Comparison of ENCODE assay signal across 28 cellular contexts in the genomic region with DNA sequence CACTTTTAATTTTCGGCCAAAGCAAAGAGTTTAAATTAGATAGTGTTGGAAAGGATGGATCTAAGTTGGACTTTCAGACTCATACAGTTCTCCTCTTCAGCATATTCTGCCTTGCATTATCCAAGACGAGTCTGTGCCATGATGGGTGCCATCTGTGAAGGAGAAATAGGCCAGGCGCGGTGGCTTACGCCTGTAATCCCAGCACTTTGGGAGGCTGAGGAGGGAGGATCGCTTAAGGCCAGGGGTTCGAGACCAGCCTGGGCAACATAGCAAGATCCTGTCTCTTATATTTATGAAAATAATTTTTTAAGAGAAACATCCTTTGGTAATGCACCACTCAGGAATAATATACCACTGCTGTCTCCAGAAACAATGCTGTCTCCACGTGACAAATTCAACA.
"Had no signal": no experiment of that assay in that cellular context is flagged by ENCODE, and none has a peak within 500 bp of the region (broad histone marks: within the 10 kb centered on the region; RNA-seq: fewer than 3 reads in every experiment).

No MANE protein-coding gene starts in this region.

- H3K9me3 Mint-ChIP-seq: stimulated activated effector memory CD8-positive, alpha-beta T cell treated with anti-CD3 and anti-CD28 coated beads, Interleukin-12 subunit alpha, Interleukin-12 subunit beta, amount 100 ng/mL, for 72 hours; stimulated activated memory B cell treated with anti-CD40 and anti-IgM and Interleukin-4, amounts not matched to agents 10 μg/mL and 1 μg/mL and 100 μg/mL, for 72 hours; stimulated activated naive B cell treated with anti-CD40 and anti-IgM and Interleukin-4, amounts not matched to agents 10 μg/mL and 1 μg/mL and 100 μg/mL, for 72 hours; stimulated activated naive CD8-positive, alpha-beta T cell treated with anti-CD3 and anti-CD28 coated beads, Interleukin-15, amount 100 ng/mL, for 72 hours; stimulated activated naive CD8-positive, alpha-beta T cell treated with anti-CD3 and anti-CD28 coated beads, Interleukin-15, Interleukin-2, amounts not matched to agents 100 ng/mL and 50 ng/mL, for 24 hours; type B pancreatic cell had no signal

- H3K4me3 Mint-ChIP-seq: stimulated activated effector memory CD8-positive, alpha-beta T cell treated with anti-CD3 and anti-CD28 coated beads, Interleukin-12 subunit alpha, Interleukin-12 subunit beta, amount 100 ng/mL, for 72 hours; stimulated activated memory B cell treated with anti-CD40 and anti-IgM and Interleukin-4, amounts not matched to agents 10 μg/mL and 1 μg/mL and 100 μg/mL, for 72 hours; stimulated activated naive B cell treated with anti-CD40 and anti-IgM and Interleukin-4, amounts not matched to agents 10 μg/mL and 1 μg/mL and 100 μg/mL, for 72 hours; stimulated activated naive CD8-positive, alpha-beta T cell treated with anti-CD3 and anti-CD28 coated beads, Interleukin-15, amount 100 ng/mL, for 72 hours; stimulated activated naive CD8-positive, alpha-beta T cell treated with anti-CD3 and anti-CD28 coated beads, Interleukin-15, Interleukin-2, amounts not matched to agents 100 ng/mL and 50 ng/mL, for 24 hours; type B pancreatic cell had no signal

- H3K27ac ChIP-seq: stomach, suprapubic skin, testis, thoracic aorta, thyroid gland, tibial artery, tibial nerve, transverse colon, upper lobe of left lung, upper lobe of right lung, vagina had no signal

- H3K4me3 ChIP-seq: stomach, suprapubic skin, testis, thoracic aorta, thyroid gland, tibial artery, tibial nerve, transverse colon, upper lobe of left lung, upper lobe of right lung, vagina had no signal

- DNase-seq: stimulated activated CD4-positive, alpha-beta T cell treated with anti-CD3 and anti-CD28 coated beads, Interleukin-2, amount 100 ng/mL, for 48 hours; stimulated activated CD4-positive, alpha-beta T cell treated with anti-CD3 and anti-CD28 coated beads, Interleukin-4, amount 100 ng/mL, for 1 hour; stimulated activated CD4-positive, alpha-beta T cell treated with anti-CD3 and anti-CD28 coated beads, Interleukin-4, amount 100 ng/mL, for 24 hours; stimulated activated CD4-positive, alpha-beta T cell treated with anti-CD3 and anti-CD28 coated beads, Interleukin-4, amount 100 ng/mL, for 4 hours; stimulated activated CD8-positive, alpha-beta memory T cell treated with anti-CD3 and anti-CD28 coated beads, Interleukin-4, amount 100 ng/mL, for 48 hours; stimulated activated naive B cell treated with anti-CD40 and anti-IgM and Interleukin-4, amounts not matched to agents 10 μg/mL and 1 μg/mL and 100 μg/mL, for 72 hours; stimulated activated naive CD4-positive, alpha-beta T cell; stimulated activated naive CD4-positive, alpha-beta T cell treated with Interleukin-2 at 50 U/mL for 16 hours; stimulated activated naive CD8-positive, alpha-beta T cell treated with anti-CD3 and anti-CD28 coated beads, Interleukin-15, amount 100 ng/mL, for 72 hours; stimulated activated naive CD8-positive, alpha-beta T cell treated with anti-CD3 and anti-CD28 coated beads, Interleukin-15, Interleukin-2, amounts not matched to agents 100 U/mL and 50 U/mL, for 24 hours; stomach; substantia nigra; testis; thyroid gland; tibial artery; transverse colon; trophoblast cell; upper lobe of left lung; upper lobe of right lung had no signal

- H3K27me3 ChIP-seq: stomach, suprapubic skin, testis, thyroid gland, tibial nerve, transverse colon, upper lobe of left lung, upper lobe of right lung, vagina had no signal

- H3K4me1 Mint-ChIP-seq: stimulated activated effector memory CD8-positive, alpha-beta T cell treated with anti-CD3 and anti-CD28 coated beads, Interleukin-12 subunit alpha, Interleukin-12 subunit beta, amount 100 ng/mL, for 72 hours; stimulated activated memory B cell treated with anti-CD40 and anti-IgM and Interleukin-4, amounts not matched to agents 10 μg/mL and 1 μg/mL and 100 μg/mL, for 72 hours; stimulated activated naive B cell treated with anti-CD40 and anti-IgM and Interleukin-4, amounts not matched to agents 10 μg/mL and 1 μg/mL and 100 μg/mL, for 72 hours; stimulated activated naive CD8-positive, alpha-beta T cell treated with anti-CD3 and anti-CD28 coated beads, Interleukin-15, amount 100 ng/mL, for 72 hours had no signal

- ATAC-seq: stimulated activated effector memory CD8-positive, alpha-beta T cell treated with anti-CD3 and anti-CD28 coated beads, Interleukin-12 subunit alpha, Interleukin-12 subunit beta, amount 100 ng/mL, for 72 hours; stimulated activated memory B cell treated with anti-CD40 and anti-IgM and Interleukin-4, amounts not matched to agents 10 μg/mL and 1 μg/mL and 100 μg/mL, for 72 hours; stimulated activated naive B cell treated with anti-CD40 and anti-IgM and Interleukin-4, amounts not matched to agents 10 μg/mL and 1 μg/mL and 100 μg/mL, for 72 hours; stimulated activated naive CD8-positive, alpha-beta T cell treated with anti-CD3 and anti-CD28 coated beads, Interleukin-15, amount 100 ng/mL, for 72 hours; stimulated activated naive CD8-positive, alpha-beta T cell treated with anti-CD3 and anti-CD28 coated beads, Interleukin-15, Interleukin-2, amounts not matched to agents 100 U/mL and 50 U/mL, for 24 hours; upper lobe of right lung had no signal

- H3K36me3 ChIP-seq: stomach, suprapubic skin, thoracic aorta, thyroid gland, tibial artery, tibial nerve, transverse colon, upper lobe of left lung, upper lobe of right lung, vagina had no signal

- H3K36me3 Mint-ChIP-seq: stimulated activated effector memory CD8-positive, alpha-beta T cell treated with anti-CD3 and anti-CD28 coated beads, Interleukin-12 subunit alpha, Interleukin-12 subunit beta, amount 100 ng/mL, for 72 hours; stimulated activated memory B cell treated with anti-CD40 and anti-IgM and Interleukin-4, amounts not matched to agents 10 μg/mL and 1 μg/mL and 100 μg/mL, for 72 hours; type B pancreatic cell had no signal

- H3K4me1 ChIP-seq: stomach, suprapubic skin, testis, thyroid gland, tibial artery, tibial nerve, transverse colon, upper lobe of right lung, vagina had no signal

- H3K27ac Mint-ChIP-seq: stimulated activated effector memory CD8-positive, alpha-beta T cell treated with anti-CD3 and anti-CD28 coated beads, Interleukin-12 subunit alpha, Interleukin-12 subunit beta, amount 100 ng/mL, for 72 hours; stimulated activated memory B cell treated with anti-CD40 and anti-IgM and Interleukin-4, amounts not matched to agents 10 μg/mL and 1 μg/mL and 100 μg/mL, for 72 hours; stimulated activated naive B cell treated with anti-CD40 and anti-IgM and Interleukin-4, amounts not matched to agents 10 μg/mL and 1 μg/mL and 100 μg/mL, for 72 hours; stimulated activated naive CD8-positive, alpha-beta T cell treated with anti-CD3 and anti-CD28 coated beads, Interleukin-15, amount 100 ng/mL, for 72 hours; stimulated activated naive CD8-positive, alpha-beta T cell treated with anti-CD3 and anti-CD28 coated beads, Interleukin-15, Interleukin-2, amounts not matched to agents 100 ng/mL and 50 ng/mL, for 24 hours; type B pancreatic cell had no signal

- FAIRE-seq: urothelium cell line had no signal

- H3K9me3 ChIP-seq: stomach, suprapubic skin, testis, thoracic aorta, thyroid gland, tibial artery, tibial nerve, transverse colon, upper lobe of left lung, upper lobe of right lung, vagina had no signal
